8 cellular contexts compared by ENCODE assay signal in the genomic region with DNA sequence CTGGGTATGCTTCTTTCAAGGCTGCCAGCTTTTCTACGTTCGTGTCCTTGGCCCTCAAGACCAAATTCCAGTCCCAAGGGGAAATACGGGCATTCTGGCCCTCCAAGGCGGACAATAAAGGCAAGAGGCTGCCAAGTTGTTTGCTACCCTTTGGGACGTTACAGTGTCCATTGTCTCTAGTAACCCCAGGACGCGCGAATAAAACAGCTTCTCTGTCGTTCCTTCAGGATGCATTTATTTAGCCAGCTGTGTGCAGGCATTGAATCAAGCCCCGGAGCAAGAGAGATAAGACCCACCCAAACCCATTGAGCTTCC. TPM values are rescaled to one million over a fixed set of nuclear protein-coding genes. Genes with fewer than 3 reads are reported as not detected.
A peak's percentile ranks its signal among the peaks of the same experiment; 100 is the strongest.
DNase-seq lines count a peak whose midpoint lies in the region; ATAC-seq and TF ChIP-seq lines count a peak whose summit lies in the region.

No MANE protein-coding gene starts in this region.

- H3K27me3 ChIP-seq in heart right ventricle (no peaks in the 10 kb centered on the region), aorta (ENCODE audit: control insufficient read depth in 1 of 2, insufficient read depth in 2 of 2, low read length in 1 of 2) (no peaks in the 10 kb centered on the region)

- H3K27ac Mint-ChIP-seq in MCF 10A (ENCODE audit: low read depth, unreplicated experiment), result peak overlapping the region; percentile 77

- H3K4me1 ChIP-seq in heart right ventricle, result peaks cover 12 to 35% (median 28%) of the 10 kb centered on the region in 9 donors
- peaks cover 0 to 4% of the 10 kb centered on the region in 2 donors for H3K4me1 ChIP-seq in aorta (ENCODE audit: control insufficient read depth in 1 of 2, insufficient read depth in 2 of 2, low read length in 2 of 2)

- TSS peak; percentile 71 for BruUV-seq in MCF 10A (replicated peaks; lab: Mats Ljungman, UMichigan)

- H3K36me3 ChIP-seq in heart right ventricle (peaks cover 0 to 21% (median 0%) of the 10 kb centered on the region in 9 donors), aorta (ENCODE audit: control insufficient read depth in 1 of 2, insufficient read depth in 2 of 2, low read length in 1 of 2) (no peaks in the 10 kb centered on the region)

- no peak for DNase-seq in heart right ventricle
- no peak for DNase-seq in left cardiac atrium
- no peak for DNase-seq in MCF 10A (ENCODE audit: unreplicated experiment)
- DNase-seq in midbrain (lab: John Stamatoyannopoulos, UW), result peak; percentile 68
- no peak for DNase-seq in aorta
- no peak for DNase-seq in DMS53 treated with DMSO at 0.1 percent for 48 hours (lab: John Stamatoyannopoulos, UW; ENCODE audit: unreplicated experiment)
- DNase-seq in cerebellar cortex (ENCODE audit: low spot score), result no peak
- DNase-seq in dermis blood vessel endothelial cell, result no peak

- peaks cover 28% of the 10 kb centered on the region for H3K36me3 Mint-ChIP-seq in MCF 10A (ENCODE audit: insufficient read depth, unreplicated experiment)

- no peak for ATAC-seq in heart right ventricle
- no peak for ATAC-seq in left cardiac atrium
- no peak for ATAC-seq in aorta (ENCODE audit: low FRiP score)

- H3K4me3 ChIP-seq in heart right ventricle (peak overlapping the region; percentile 73 to 97 (median 90)), aorta (ENCODE audit: low read length in 2 of 2) (peak overlapping the region; percentile 22 to 85)

- TF ChIP-seq CTCF in heart right ventricle (IDR thresholded peaks at IDR 0.05), result no peak
- no peak for TF ChIP-seq CTCF in MCF 10A (IDR thresholded peaks at IDR 0.05; ENCODE audit: unreplicated experiment)

- 0% methylated on average over 10 of the region's 10 CpGs for WGBS in heart right ventricle, 2 donors
- WGBS in aorta, 2 donors, result 0 to 1% methylated on average over 10 of the region's 10 CpGs

- H3K9me3 ChIP-seq in heart right ventricle (no peaks in the 10 kb centered on the region), aorta (ENCODE audit: control insufficient read depth, low read length) (no peaks in the 10 kb centered on the region)

- H3K4me1 Mint-ChIP-seq in MCF 10A (ENCODE audit: insufficient read depth, unreplicated experiment), result peaks cover 22% of the 10 kb centered on the region

- POLR2A ChIA-PET in MCF 10A (lab: Yijun Ruan, JAX), result interaction anchor here (0.6 to 10.9 kb wide), 25 partner anchors 11 to 381 kb away, joined by 3 to 228 read pairs (median 5); a partner anchor contains a TSS

- no peaks in the 10 kb centered on the region for H3K9me3 Mint-ChIP-seq in MCF 10A (ENCODE audit: unreplicated experiment)

- CTCF ChIA-PET in MCF 10A (lab: Yijun Ruan, JAX), result interaction anchor here (0.7 to 4.2 kb wide), 9 partner anchors 11 to 1244 kb away, joined by 3 to 67 read pairs (median 5); no protein-coding TSS in a partner anchor

- no peaks in the 10 kb centered on the region for H3K27me3 Mint-ChIP-seq in MCF 10A (ENCODE audit: insufficient read depth, unreplicated experiment)

- H3K27ac ChIP-seq in heart right ventricle (peak overlapping the region; percentile 87 to 96 (median 92)), aorta (ENCODE audit: low read depth in 1 of 2, low read length in 2 of 2) (peak overlapping the region in 1 of 2 donors; percentile 71)

- intact Hi-C loops in heart right ventricle (cut with DNase I) (loop anchor here in 6 of 10 donors (2.0 to 10.0 kb wide), 4 partner anchors 26 to 51 kb away; a partner anchor contains a TSS), left cardiac atrium (cut with DNase I) (loop anchor here (5.0 to 10.0 kb wide), 2 partner anchors 48 to 51 kb away; no protein-coding TSS in a partner anchor), MCF 10A (cut with micrococcal nuclease) (no loop called here), aorta (cut with DNase I) (loop anchor here (5.0 kb wide), 1 partner anchor 51 kb away; no protein-coding TSS in a partner anchor)

- H3K4me3 Mint-ChIP-seq in MCF 10A (ENCODE audit: unreplicated experiment), result peak overlapping the region; percentile 96

RNA-seq across cellular contexts. Expression of a gene that starts 0.6 kb away (rescaled TPM):
- total RNA-seq in heart right ventricle (10 to 100 TPM; 43.7 to 64.1 (median 51.7) TPM), left cardiac atrium (10 to 100 TPM; 38.1 to 46.7 TPM), MCF 10A (2022) (56.5 and 71.2 TPM in 2 replicates), aorta (10 to 100 TPM; 16.6 to 17.4 TPM), dermis blood vessel endothelial cell (24.7 and 35.6 TPM in 2 replicates)
- polyA plus RNA-seq in heart right ventricle (10 to 100 TPM; 71.8 to 72.3 TPM), aorta (10 to 100 TPM; 25.2 to 31.2 TPM)

RNA-seq across cellular contexts. Expression of a gene that starts 25.6 kb away (rescaled TPM):
- total RNA-seq in heart right ventricle (10 to 100 TPM; 10.8 to 25.3 (median 16.3) TPM), left cardiac atrium (10 to 100 TPM; 13.8 to 15.2 TPM), MCF 10A (2022) (3.4 and 4.1 TPM in 2 replicates), aorta (10 to 100 TPM; 20.2 to 23.6 TPM), dermis blood vessel endothelial cell (19.1 and 23.5 TPM in 2 replicates)
- polyA plus RNA-seq in heart right ventricle (10 to 100 TPM in 1 of 2 donors, 1 to 10 TPM in 1; 8.5 to 11.9 TPM), aorta (1 to 10 TPM; 5.8 to 7.4 TPM)

RNA-seq across cellular contexts. Expression of a gene that starts 33.7 kb away (rescaled TPM):
- total RNA-seq in heart right ventricle (1,000 to 10,000 TPM in 1 of 10 donors, 100 to 1,000 TPM in 9; 678 to 1,003 (median 867) TPM), left cardiac atrium (100 to 1,000 TPM; 676 to 729 TPM), MCF 10A (2022) (362 and 455 TPM in 2 replicates), aorta (100 to 1,000 TPM; 136 to 149 TPM), dermis blood vessel endothelial cell (214 and 256 TPM in 2 replicates)
- polyA plus RNA-seq in heart right ventricle (1,000 to 10,000 TPM in 1 of 2 donors, 100 to 1,000 TPM in 1; 870 to 2,296 TPM), aorta (100 to 1,000 TPM; 349 to 520 TPM)

RNA-seq across cellular contexts. Expression of a gene that starts 34.0 kb away (rescaled TPM):
- total RNA-seq in heart right ventricle (10 to 100 TPM; 19.6 to 41.1 (median 29.6) TPM), left cardiac atrium (10 to 100 TPM; 21.4 to 26.2 TPM), MCF 10A (2022) (11.9 and 12.8 TPM in 2 replicates), aorta (10 to 100 TPM; 21.4 to 26.4 TPM), dermis blood vessel endothelial cell (17.4 and 22.8 TPM in 2 replicates)
- polyA plus RNA-seq in heart right ventricle (10 to 100 TPM; 11.8 to 19.2 TPM), aorta (10 to 100 TPM; 13.9 to 14.9 TPM)

RNA-seq across cellular contexts. Expression of a gene that starts 40.5 kb away (rescaled TPM):
- total RNA-seq in heart right ventricle (10 to 100 TPM in 4 of 10 donors, 1 to 10 TPM in 6; 3.9 to 15.5 (median 9.5) TPM), left cardiac atrium (1 to 10 TPM; 7.4 to 8.2 TPM), MCF 10A (2022) (3.2 and 7.0 TPM in 2 replicates), aorta (10 to 100 TPM; 10.7 to 32.6 TPM), dermis blood vessel endothelial cell (53.8 and 65.1 TPM in 2 replicates)
- polyA plus RNA-seq in heart right ventricle (10 to 100 TPM in 1 of 2 donors, 1 to 10 TPM in 1; 8.0 to 23.8 TPM), aorta (1 to 10 TPM; 6.1 to 7.8 TPM)
